In genomic region chr4:105895609-105896460, GRCh38 we compare ENCODE assay signal across 8 cellular contexts. TPM values are rescaled to one million over a fixed set of nuclear protein-coding genes. Genes with fewer than 3 reads are reported as not detected.
DNase-seq lines count a peak whose midpoint lies in the region; ATAC-seq and TF ChIP-seq lines count a peak whose summit lies in the region.

No MANE protein-coding gene starts in this region.

- H3K9me3 ChIP-seq in BE2C, result no peaks in the 10 kb centered on the region
- no peaks in the 10 kb centered on the region for H3K9me3 ChIP-seq in hepatocyte (ENCODE audit: low read depth)

- H3K4me2 ChIP-seq in hepatocyte, result peak overlapping the region; percentile 94

- no peaks in the 10 kb centered on the region for H4K20me1 ChIP-seq in hepatocyte (ENCODE audit: insufficient read depth, poor library complexity, severe bottlenecking)

- intact Hi-C loops in activated CD8-positive, alpha-beta T cell treated with anti-CD3 and anti-CD28 coated beads for 36 hours (cut with micrococcal nuclease), result no loop called here

- DNase-seq in BE2C (peak; percentile 29), hepatocyte (ENCODE audit: low spot score) (peak; percentile 68), skeletal muscle cell (ENCODE audit: low read depth) (no peak), GM19240 (ENCODE audit: insufficient read length, low spot score) (no peak), pons (ENCODE audit: low spot score) (no peak)
- DNase-seq in activated CD8-positive, alpha-beta T cell treated with anti-CD3 and anti-CD28 coated beads for 36 hours, result peak; percentile 27

- peaks cover 56% of the 10 kb centered on the region for H3K27me3 Mint-ChIP-seq in activated CD8-positive, alpha-beta T cell treated with anti-CD3 and anti-CD28 coated beads for 36 hours

- H3K27me3 ChIP-seq in BE2C, result peaks cover 91% of the 10 kb centered on the region
- H3K27me3 ChIP-seq in hepatocyte, result peaks cover 5% of the 10 kb centered on the region

- H3K4me1 ChIP-seq in BE2C, result no peaks in the 10 kb centered on the region
- peaks cover 21% of the 10 kb centered on the region for H3K4me1 ChIP-seq in hepatocyte (ENCODE audit: insufficient read depth)

- peak overlapping the region; percentile 31 for H3K4me3 Mint-ChIP-seq in activated CD8-positive, alpha-beta T cell treated with anti-CD3 and anti-CD28 coated beads for 36 hours

- no peak overlapping the region for H3K27ac Mint-ChIP-seq in activated CD8-positive, alpha-beta T cell treated with anti-CD3 and anti-CD28 coated beads for 36 hours

- peaks cover 30% of the 10 kb centered on the region for H3K79me2 ChIP-seq in hepatocyte

- H3K4me3 ChIP-seq in BE2C (ENCODE audit: low read depth, low read length) (peak overlapping the region; percentile 38), hepatocyte (peak overlapping the region; percentile 95), skeletal muscle cell (ENCODE audit: low read depth, low read length) (peak overlapping the region; percentile 39)

- H3K9me2 ChIP-seq in hepatocyte (replicated peaks; ENCODE audit: insufficient read depth), result no peaks in the 10 kb centered on the region

- peaks cover 2% of the 10 kb centered on the region for H3K4me1 Mint-ChIP-seq in activated CD8-positive, alpha-beta T cell treated with anti-CD3 and anti-CD28 coated beads for 36 hours (ENCODE audit: low read depth)

- POLR2A ChIA-PET in activated CD8-positive, alpha-beta T cell treated with anti-CD3 and anti-CD28 coated beads for 36 hours (lab: Charles Lee), result no interaction called here

- CTCF ChIA-PET in activated CD8-positive, alpha-beta T cell treated with anti-CD3 and anti-CD28 coated beads for 36 hours (lab: Charles Lee), result no interaction called here

- WGBS in hepatocyte (ENCODE audit: low lambda C conversion rate, missing lambda C conversion rate), result under 1% methylated on average over 81 of the region's 82 CpGs

- H2AFZ ChIP-seq in hepatocyte, result peak overlapping the region; percentile 73

- H3K36me3 Mint-ChIP-seq in activated CD8-positive, alpha-beta T cell treated with anti-CD3 and anti-CD28 coated beads for 36 hours (ENCODE audit: low read depth), result no peaks in the 10 kb centered on the region

- TF ChIP-seq CTCF in BE2C (IDR thresholded peaks at IDR 0.05; ENCODE audit: low read depth, low read length) (no peak), hepatocyte (IDR thresholded peaks at IDR 0.05; ENCODE audit: poor library complexity) (peak; percentile 21)
- no peak for TF ChIP-seq CTCF in activated CD8-positive, alpha-beta T cell treated with anti-CD3 and anti-CD28 coated beads for 36 hours (IDR thresholded peaks at IDR 0.05)

- H3K36me3 ChIP-seq in BE2C (no peaks in the 10 kb centered on the region), hepatocyte (replicated peaks; ENCODE audit: insufficient read depth, low read depth) (no peaks in the 10 kb centered on the region)

- H3K27ac ChIP-seq in hepatocyte, result peak overlapping the region; percentile 93

- no peaks in the 10 kb centered on the region for H3K9me3 Mint-ChIP-seq in activated CD8-positive, alpha-beta T cell treated with anti-CD3 and anti-CD28 coated beads for 36 hours

- peak; percentile 49 for ATAC-seq in GM19035 (IDR thresholded peaks at IDR 0.05; ENCODE audit: unreplicated experiment)
- peak; percentile 52 for ATAC-seq in HG03439 (IDR thresholded peaks at IDR 0.05; ENCODE audit: unreplicated experiment)
- ATAC-seq in activated CD8-positive, alpha-beta T cell treated with anti-CD3 and anti-CD28 coated beads for 36 hours, result peak; percentile 58

RNA-seq across cellular contexts. Expression of gene NPNT, which starts 0.6 kb away (rescaled TPM):
- polyA plus RNA-seq in BE2C (2012; ENCODE audit: insufficient read depth, insufficient read length, low read depth), result not detected
- total RNA-seq in activated CD8-positive, alpha-beta T cell treated with anti-CD3 and anti-CD28 coated beads for 36 hours, result not detected
- total RNA-seq in hepatocyte, result 198 and 228 TPM in 2 replicates
- polyA plus RNA-seq in hepatocyte, result 231 and 233 TPM in 2 replicates

Comparison
In these comparisons a context has a peak if more than half of its experiments do, and no peak if none do; other contexts are left out.
1. DNase-seq: peak in BE2C (single experiment), activated CD8-positive, alpha-beta T cell treated with anti-CD3 and anti-CD28 coated beads for 36 hours (single experiment) and hepatocyte (single experiment); none in skeletal muscle cell (single experiment), GM19240 (single experiment) and pons (single experiment).
2. H3K4me3 ChIP-seq: peak in every context shown above with its lines; median percentile 95 in hepatocyte; 39 in skeletal muscle cell; 38 in BE2C.
3. RNA of gene NPNT, which starts 0.6 kb away (total RNA-seq): 198 to 228 TPM in hepatocyte; not detected in activated CD8-positive, alpha-beta T cell treated with anti-CD3 and anti-CD28 coated beads for 36 hours; every median in the first group is over 100 times any median in the second.
4. Peak in every context shown above with its lines, with median percentiles within 50 percentile points of each other: ATAC-seq.